ENCODE assay signal across 1 cellular context in genomic region chr22:44961682-44962081, GRCh38. TPM values are rescaled to one million over a fixed set of nuclear protein-coding genes. Genes with fewer than 3 reads are reported as not detected.
"Had no signal": no experiment of that assay in that cellular context is flagged by ENCODE, and none has a peak within 500 bp of the region (broad histone marks: within the 10 kb centered on the region; RNA-seq: fewer than 3 reads in every experiment).

No MANE protein-coding gene starts in this region.

RNA-seq across cellular contexts. Expression of gene PHF21B, which starts 48.1 kb away (rescaled TPM):
- polyA plus RNA-seq: GM23248 had no signal
